15 cellular contexts compared by ENCODE assay signal in the genomic region with DNA sequence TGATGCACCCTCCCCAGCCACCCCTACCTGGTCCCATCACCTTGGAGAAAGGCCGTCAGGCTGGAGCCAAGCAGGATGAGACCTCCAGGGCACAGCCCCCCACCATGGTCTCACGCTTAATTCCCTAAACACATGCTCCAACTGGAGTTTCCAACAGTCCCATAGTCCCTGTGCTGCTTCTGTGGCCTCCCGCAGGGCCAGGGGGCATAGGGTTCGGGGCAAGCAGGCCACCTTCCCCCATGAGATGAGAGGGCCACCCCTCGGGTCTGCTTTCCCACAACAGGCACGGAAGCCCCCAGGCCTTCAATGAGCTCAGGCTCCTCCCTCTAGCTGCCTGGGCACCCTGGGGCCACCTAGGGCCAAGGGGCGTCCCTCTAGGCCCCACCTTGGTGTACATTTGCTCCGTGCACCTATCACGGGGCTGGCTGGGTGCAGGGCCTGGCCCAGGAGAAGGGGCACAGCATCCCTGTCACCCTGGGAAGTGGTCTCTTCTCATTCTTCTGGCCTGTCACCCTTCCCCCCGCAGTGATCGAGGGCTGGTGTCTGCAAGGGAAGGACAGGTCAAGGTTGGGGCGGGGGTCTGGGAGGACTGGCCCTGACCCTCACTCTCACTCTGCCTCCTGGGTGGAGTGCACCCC. TPM values are rescaled to one million over a fixed set of nuclear protein-coding genes. Genes with fewer than 3 reads are reported as not detected.
"Had no signal": no experiment of that assay in that cellular context is flagged by ENCODE, and none has a peak within 500 bp of the region (broad histone marks: within the 10 kb centered on the region; RNA-seq: fewer than 3 reads in every experiment).

No MANE protein-coding gene starts in this region.

- ATAC-seq: activated CD8-positive, alpha-beta T cell treated with anti-CD3 and anti-CD28 coated beads for 36 hours; naive thymus-derived CD8-positive, alpha-beta T cell had no signal

- H3K4me3 ChIP-seq: smooth muscle cell had no signal

- DNase-seq: activated CD4-positive, alpha-beta T cell treated with anti-CD3 and anti-CD28 coated beads for 4 hours; activated CD8-positive, alpha-beta memory T cell treated with anti-CD3 and anti-CD28 coated beads, Interleukin-2, amount 50 U/mL, for 4 hours; activated CD8-positive, alpha-beta T cell treated with anti-CD3 and anti-CD28 coated beads for 36 hours; activated naive CD4-positive, alpha-beta T cell treated with Interleukin-2 at 50 U/mL for 16 hours; central memory CD4-positive, alpha-beta T cell; cortex of kidney; effector CD8-positive, alpha-beta T cell; foreskin melanocyte; kidney glomerular epithelial cell; stimulated activated CD4-positive, alpha-beta T cell treated with anti-CD3 and anti-CD28 coated beads, Interleukin-2, amount 100 ng/mL, for 24 hours; stimulated activated naive CD4-positive, alpha-beta T cell treated with Interleukin-2 at 50 U/mL for 16 hours; T1000 had no signal

RNA-seq across cellular contexts. Expression of a gene that starts 52.5 kb away (rescaled TPM):
- total RNA-seq: lung microvascular endothelial cell had no signal
